ENCODE assay signal across 28 cellular contexts in genomic region chr1:36920801-36921405, GRCh38.
"Had no signal": no experiment of that assay in that cellular context is flagged by ENCODE, and none has a peak within 500 bp of the region (broad histone marks: within the 10 kb centered on the region; RNA-seq: fewer than 3 reads in every experiment).

No MANE protein-coding gene starts in this region.

- H3K27me3 Mint-ChIP-seq: activated CD4-positive, alpha-beta memory T cell treated with anti-CD3 and anti-CD28 coated beads, Interleukin-2, amount 10 ng/mL, durations not matched to agents 7 days and 5 days; activated CD4-positive, alpha-beta T cell treated with anti-CD3 and anti-CD28 coated beads, Interleukin-2, amount 10 ng/mL, durations not matched to agents 7 days and 5 days had no signal

- H3K9me3 Mint-ChIP-seq: activated CD4-positive, alpha-beta memory T cell treated with anti-CD3 and anti-CD28 coated beads, Interleukin-2, amount 10 ng/mL, durations not matched to agents 7 days and 5 days; activated CD4-positive, alpha-beta T cell treated with anti-CD3 and anti-CD28 coated beads, Interleukin-2, amount 10 ng/mL, durations not matched to agents 7 days and 5 days; activated naive CD4-positive, alpha-beta T cell treated with anti-CD3 and anti-CD28 coated beads for 36 hours; activated T-helper 17 cell treated with anti-CD3 and anti-CD28 coated beads, Interleukin-2, amount 50 U/mL, for 72 hours had no signal

- H3K27ac ChIP-seq: brain microvascular endothelial cell, cardiac muscle cell, SK-N-MC had no signal

- H3K4me1 Mint-ChIP-seq: activated B cell treated with CpG ODN at 0.5 μM for 24 hours; activated CD4-positive, alpha-beta memory T cell treated with anti-CD3 and anti-CD28 coated beads, Interleukin-2, amount 10 ng/mL, durations not matched to agents 7 days and 5 days; activated CD4-positive, alpha-beta T cell treated with anti-CD3 and anti-CD28 coated beads, Interleukin-2, amount 10 ng/mL, durations not matched to agents 7 days and 5 days; activated T-helper 17 cell treated with anti-CD3 and anti-CD28 coated beads, Interleukin-2, amount 50 U/mL, for 72 hours; T-cell had no signal

- H3K4me3 ChIP-seq: cardiac muscle cell, SK-N-MC had no signal

- ATAC-seq: activated T-helper 17 cell treated with anti-CD3 and anti-CD28 coated beads, Interleukin-2, amount 50 U/mL, for 72 hours; Panc1; Right ventricle myocardium inferior; T-cell had no signal

- H3K4me3 Mint-ChIP-seq: activated B cell treated with CpG ODN at 0.5 μM for 24 hours; activated CD4-positive, alpha-beta memory T cell treated with anti-CD3 and anti-CD28 coated beads, Interleukin-2, amount 10 ng/mL, durations not matched to agents 7 days and 5 days; activated CD4-positive, alpha-beta T cell treated with anti-CD3 and anti-CD28 coated beads, Interleukin-2, amount 10 ng/mL, durations not matched to agents 7 days and 5 days; activated naive CD4-positive, alpha-beta T cell treated with anti-CD3 and anti-CD28 coated beads for 36 hours; activated naive CD8-positive, alpha-beta T cell; activated T-helper 17 cell treated with anti-CD3 and anti-CD28 coated beads, Interleukin-2, amount 50 U/mL, for 72 hours; T-cell had no signal

- DNase-seq: activated B cell treated with CpG ODN at 0.5 μM for 24 hours; activated CD4-positive, alpha-beta memory T cell treated with anti-CD3 and anti-CD28 coated beads, Interleukin-2, amount 10 ng/mL, durations not matched to agents 7 days and 5 days; activated CD4-positive, alpha-beta T cell treated with anti-CD3 and anti-CD28 coated beads for 1 hour; activated CD4-positive, alpha-beta T cell treated with anti-CD3 and anti-CD28 coated beads, Interleukin-2, amount 10 ng/mL, durations not matched to agents 7 days and 5 days; activated gamma-delta T cell; activated naive CD4-positive, alpha-beta T cell treated with anti-CD3 and anti-CD28 coated beads for 36 hours; activated T-cell treated with anti-CD3 and anti-CD28 coated beads, Interleukin-2, amount 50 U/mL, for 48 hours; brain microvascular endothelial cell; KG1; NCI-H1048; NCI-H146; NCI-H187 treated with DMSO at 0.1 percent for 48 hours; NCI-H2081 treated with DMSO at 0.1 percent for 48 hours; NCI-H2171; NCI-H226; NCI-H526 treated with DMSO at 0.1 percent for 48 hours; NCI-H82; OCI-M1; RPMI8226; T-cell; T-helper 2 cell; T1000 had no signal

- H3K36me3 ChIP-seq: brain microvascular endothelial cell, cardiac muscle cell had no signal

- H3K27ac Mint-ChIP-seq: activated B cell treated with CpG ODN at 0.5 μM for 24 hours; activated CD4-positive, alpha-beta memory T cell treated with anti-CD3 and anti-CD28 coated beads, Interleukin-2, amount 10 ng/mL, durations not matched to agents 7 days and 5 days; activated CD4-positive, alpha-beta T cell treated with anti-CD3 and anti-CD28 coated beads, Interleukin-2, amount 10 ng/mL, durations not matched to agents 7 days and 5 days; activated naive CD4-positive, alpha-beta T cell treated with anti-CD3 and anti-CD28 coated beads for 36 hours; activated naive CD8-positive, alpha-beta T cell; activated T-helper 17 cell treated with anti-CD3 and anti-CD28 coated beads, Interleukin-2, amount 50 U/mL, for 72 hours; T-cell had no signal

- H3K36me3 Mint-ChIP-seq: activated naive CD8-positive, alpha-beta T cell; T-cell had no signal

- H3K27me3 ChIP-seq: brain microvascular endothelial cell, cardiac muscle cell had no signal
